In genomic region chr5:95857185-95857945, GRCh38 we compare ENCODE assay signal across 13 cellular contexts. TPM values are rescaled to one million over a fixed set of nuclear protein-coding genes. Genes with fewer than 3 reads are reported as not detected.
A peak's percentile ranks its signal among the peaks of the same experiment; 100 is the strongest.
DNase-seq lines count a peak whose midpoint lies in the region; ATAC-seq and TF ChIP-seq lines count a peak whose summit lies in the region.
"Had no signal": no experiment of that assay in that cellular context is flagged by ENCODE, and none has a peak within 500 bp of the region (broad histone marks: within the 10 kb centered on the region; RNA-seq: fewer than 3 reads in every experiment).

No MANE protein-coding gene starts in this region.

- H3K4me3 ChIP-seq in ACC112 (ENCODE audit: low read depth, low read length) (peak overlapping the region; percentile 50; the same call in 1 of the 2 replicates), adrenal gland (no peak overlapping the region)

- intact Hi-C loops in adrenal gland (cut with DNase I) = loop anchor here in 1 of 2 donors (10.0 kb wide), 1 partner anchor 747 kb away; no protein-coding TSS in a partner anchor

- H3K4me1 ChIP-seq in ACC112 (ENCODE audit: control insufficient read depth, insufficient read depth, low read length, unreplicated experiment) (peaks cover 53% of the 10 kb centered on the region), adrenal gland (replicated peaks in 1 of 2) (peaks cover 15 to 42% of the 10 kb centered on the region in 2 donors)

- WGBS in adrenal gland, 4 donors = 52 to 73% (median 70%) methylated on average over 8 to 12 of the region's 12 CpGs

- H3K9me3 Mint-ChIP-seq in osteocyte (ENCODE audit: unreplicated experiment) = no peaks in the 10 kb centered on the region
- H3K9me3 Mint-ChIP-seq in naive thymus-derived CD8-positive, alpha-beta T cell = no peaks in the 10 kb centered on the region
- H3K9me3 Mint-ChIP-seq: memory B cell had no signal

- H3K36me3 ChIP-seq in ACC112 (ENCODE audit: insufficient read depth, low read length) (no peaks in the 10 kb centered on the region), adrenal gland (replicated peaks in 1 of 2) (no peaks in the 10 kb centered on the region)

- no peak for TF ChIP-seq POLR2A in adrenal gland (IDR thresholded peaks at IDR 0.05)

- no peaks in the 10 kb centered on the region for H3K36me3 Mint-ChIP-seq in osteocyte (ENCODE audit: unreplicated experiment)
- H3K36me3 Mint-ChIP-seq in naive thymus-derived CD8-positive, alpha-beta T cell = no peaks in the 10 kb centered on the region
- H3K36me3 Mint-ChIP-seq: activated naive CD8-positive, alpha-beta T cell; memory B cell had no signal

- H3K27me3 ChIP-seq in ACC112 (ENCODE audit: insufficient read depth, low read length) (no peaks in the 10 kb centered on the region), adrenal gland (no peaks in the 10 kb centered on the region)

- H3K27ac Mint-ChIP-seq in osteocyte (ENCODE audit: unreplicated experiment) = peak overlapping the region; percentile 99
- peak overlapping the region in 3 of 10 donors; percentile 22 to 40 (median 27) for H3K27ac Mint-ChIP-seq in naive thymus-derived CD8-positive, alpha-beta T cell
- H3K27ac Mint-ChIP-seq: memory B cell had no signal

- H3K79me2 ChIP-seq in ACC112 (ENCODE audit: control insufficient read depth, insufficient read depth, low read length, unreplicated experiment) = no peaks in the 10 kb centered on the region

- POLR2A ChIA-PET in naive thymus-derived CD8-positive, alpha-beta T cell (lab: Charles Lee) = interaction anchor here (2.0 kb wide), 1 partner anchor 479 kb away, joined by 4 read pairs; no protein-coding TSS in a partner anchor

- H3K27ac ChIP-seq in ACC112 (ENCODE audit: low read depth, low read length) (peak overlapping the region; percentile 99), adrenal gland (peak overlapping the region; percentile 47 to 97 (median 83))

- H3K9me3 ChIP-seq in adrenal gland (replicated peaks in 1 of 3) = no peaks in the 10 kb centered on the region

- H3K4me1 Mint-ChIP-seq in osteocyte (ENCODE audit: unreplicated experiment) = peaks cover 60% of the 10 kb centered on the region
- peaks cover 8 to 28% (median 26%) of the 10 kb centered on the region in 4 donors for H3K4me1 Mint-ChIP-seq in naive thymus-derived CD8-positive, alpha-beta T cell

- DNase-seq in adrenal gland (peak; percentile 43 to 89 (median 72)), glomerular endothelial cell (ENCODE audit: extremely low read depth, low read depth, low spot score) (peak; percentile 77), osteocyte (ENCODE audit: extremely low spot score, unreplicated experiment) (no peak), amniotic stem cell (lab: John Stamatoyannopoulos, UW) (no peak)
- DNase-seq in naive thymus-derived CD8-positive, alpha-beta T cell = no peak
- DNase-seq in activated CD4-positive, alpha-beta T cell treated with anti-CD3 and anti-CD28 coated beads for 48 hours = no peak
- DNase-seq: NCI-H1694 treated with DMSO at 0.1 percent for 48 hours, T-helper 1 cell had no signal

- H2AFZ ChIP-seq in ACC112 (ENCODE audit: low read length, unreplicated experiment) = peak overlapping the region; percentile 36

- TF ChIP-seq CTCF in adrenal gland (IDR thresholded peaks at IDR 0.05) (no peak), osteocyte (IDR thresholded peaks at IDR 0.05) (no peak)

- no peaks in the 10 kb centered on the region for H3K27me3 Mint-ChIP-seq in osteocyte (ENCODE audit: unreplicated experiment)
- peaks cover 5 to 29% (median 10%) of the 10 kb centered on the region in 5 donors for H3K27me3 Mint-ChIP-seq in naive thymus-derived CD8-positive, alpha-beta T cell
- H3K27me3 Mint-ChIP-seq: activated naive CD8-positive, alpha-beta T cell had no signal

- H3K4me3 Mint-ChIP-seq in osteocyte (ENCODE audit: unreplicated experiment) = no peak overlapping the region
- H3K4me3 Mint-ChIP-seq in naive thymus-derived CD8-positive, alpha-beta T cell = no peak overlapping the region
- H3K4me3 Mint-ChIP-seq: activated naive CD8-positive, alpha-beta T cell; CD14-positive monocyte; memory B cell had no signal

- ATAC-seq in HG03565 (IDR thresholded peaks at IDR 0.05; ENCODE audit: unreplicated experiment) = no peak
- no peak for ATAC-seq in naive thymus-derived CD8-positive, alpha-beta T cell

RNA-seq across cellular contexts. Expression of gene GLRX, which starts 34.8 kb away (rescaled TPM):
- total RNA-seq in adrenal gland (100 to 1,000 TPM in 6 of 8 donors, 10 to 100 TPM in 2; 68.1 to 236 (median 136) TPM), glomerular endothelial cell (36.3 and 64.0 TPM in 2 replicates), osteocyte (26.3 and 32.8 TPM in 2 replicates)
- 100 to 1,000 TPM in 1 of 3 donors, 10 to 100 TPM in 2; 84.8 to 279 (median 85.2) TPM for polyA plus RNA-seq in adrenal gland
- 100 to 1,000 TPM; 110 to 111 TPM for total RNA-seq in naive thymus-derived CD8-positive, alpha-beta T cell
- polyA plus RNA-seq in naive thymus-derived CD8-positive, alpha-beta T cell = 100 to 1,000 TPM; 133 to 232 (median 148) TPM

Comparison
In these comparisons a context has a peak if more than half of its experiments do, and no peak if none do; other contexts are left out.
1. DNase-seq: peak in adrenal gland (7 of 7) and glomerular endothelial cell (single experiment); none in osteocyte (single experiment), naive thymus-derived CD8-positive, alpha-beta T cell (0 of 10), activated CD4-positive, alpha-beta T cell treated with anti-CD3 and anti-CD28 coated beads for 48 hours (single experiment) and amniotic stem cell (single experiment).